ENCODE assay signal across 22 cellular contexts in genomic region chr17:3919123-3919624, GRCh38. TPM values are rescaled to one million over a fixed set of nuclear protein-coding genes. Genes with fewer than 3 reads are reported as not detected.
DNase-seq lines count a peak whose midpoint lies in the region; ATAC-seq and TF ChIP-seq lines count a peak whose summit lies in the region.
"Had no signal": no experiment of that assay in that cellular context is flagged by ENCODE, and none has a peak within 500 bp of the region (broad histone marks: within the 10 kb centered on the region; RNA-seq: fewer than 3 reads in every experiment).

No MANE protein-coding gene starts in this region.

- H3K9me3 ChIP-seq in BLaER1 treated with 17β-estradiol and CSF1 and Interleukin-3, amounts not matched to agents 10 nM and 100 nM (replicated peaks in 1 of 11), result no peaks in the 10 kb centered on the region
- no peaks in the 10 kb centered on the region for H3K9me3 ChIP-seq in ascending aorta
- H3K9me3 ChIP-seq: A549, upper lobe of right lung had no signal

- intact Hi-C loops in ascending aorta (cut with DNase I), result no loop called here
- intact Hi-C loops in left cardiac atrium (cut with DNase I), result loop anchor here in 1 of 2 donors (10.0 kb wide), 1 partner anchor 54 kb away; no protein-coding TSS in a partner anchor

- DNase-seq in ascending aorta (ENCODE audit: low spot score in 2 of 2) (peak in 1 of 2 donors; percentile 81), left cardiac atrium (peak; percentile 55), NCI-H1105 (lab: John Stamatoyannopoulos, UW) (no peak), brain microvascular endothelial cell (no peak)
- DNase-seq: activated B cell treated with CpG ODN at 0.5 μM for 24 hours; activated CD8-positive, alpha-beta T cell treated with anti-CD3 and anti-CD28 coated beads for 36 hours; activated naive CD4-positive, alpha-beta T cell treated with anti-CD3 and anti-CD28 coated beads, Interleukin-2, amount 10 ng/mL, durations not matched to agents 7 days and 5 days; activated T-cell treated with anti-CD3 and anti-CD28 coated beads, Interleukin-2, amount 50 U/mL, for 4 hours; GOT3; NCI-H1436; PC-9; retina; upper lobe of right lung had no signal

- in situ Hi-C loops in brain microvascular endothelial cell (cut with HindIII; ENCODE audit: low pct_ligation_motif_present, low sequenced_read_pairs), result no loop called here

- ATAC-seq in left cardiac atrium (peak; percentile 20 to 32), HG03025 (IDR thresholded peaks at IDR 0.05; ENCODE audit: low FRiP score, unreplicated experiment) (no peak), HG03378 (IDR thresholded peaks at IDR 0.05; ENCODE audit: unreplicated experiment) (no peak)
- ATAC-seq: activated CD8-positive, alpha-beta T cell treated with anti-CD3 and anti-CD28 coated beads for 36 hours; activated T-cell treated with anti-CD3 and anti-CD28 coated beads, Interleukin-2, amount 50 U/mL, for 4 hours; upper lobe of right lung had no signal

- H3K4me2 ChIP-seq in BLaER1 treated with 17β-estradiol and CSF1 and Interleukin-3, amounts not matched to agents 10 nM and 100 nM, result peak overlapping the region; percentile 37 to 92 (median 83)
- H3K4me2 ChIP-seq: A549, neural progenitor cell, PC-9 had no signal

- H3K9ac ChIP-seq in BLaER1 treated with 17β-estradiol and CSF1 and Interleukin-3, amounts not matched to agents 10 nM and 100 nM, result peak overlapping the region; percentile 34 to 77 (median 57); a peak in 19 of 22 replicates
- H3K9ac ChIP-seq in rectal smooth muscle tissue (ENCODE audit: low read length), result no peak overlapping the region

- H3K27me3 ChIP-seq in BLaER1 treated with 17β-estradiol and CSF1 and Interleukin-3, amounts not matched to agents 10 nM and 100 nM, result peaks cover 0 to 9% (median 0%) of the 10 kb centered on the region in 11 experiments; a peak in 2 of 22 replicates
- no peaks in the 10 kb centered on the region for H3K27me3 ChIP-seq in ascending aorta
- H3K27me3 ChIP-seq in rectal smooth muscle tissue (ENCODE audit: control insufficient read depth, insufficient read depth, low read length), result no peaks in the 10 kb centered on the region
- H3K27me3 ChIP-seq in brain microvascular endothelial cell (replicated peaks), result no peaks in the 10 kb centered on the region
- H3K27me3 ChIP-seq: neural progenitor cell, upper lobe of right lung had no signal

- H3K4me1 ChIP-seq in BLaER1 treated with 17β-estradiol and CSF1 and Interleukin-3, amounts not matched to agents 10 nM and 100 nM, result peaks cover 50 to 93% (median 75%) of the 10 kb centered on the region in 10 experiments
- peaks cover 13 to 23% of the 10 kb centered on the region in 2 donors for H3K4me1 ChIP-seq in ascending aorta
- H3K4me1 ChIP-seq in rectal smooth muscle tissue (ENCODE audit: control insufficient read depth, insufficient read depth, low read length), result peaks cover 5% of the 10 kb centered on the region
- H3K4me1 ChIP-seq: neural progenitor cell had no signal

- H4K20me1 ChIP-seq in BLaER1 treated with 17β-estradiol and CSF1 and Interleukin-3, amounts not matched to agents 10 nM and 100 nM, result peaks cover 0 to 26% (median 4%) of the 10 kb centered on the region in 11 experiments; a peak in 10 of 22 replicates

- H3K36me3 ChIP-seq in BLaER1 treated with 17β-estradiol and CSF1 and Interleukin-3, amounts not matched to agents 10 nM and 100 nM, result peaks cover 0 to 6% (median 1%) of the 10 kb centered on the region in 11 experiments; a peak in 8 of 22 replicates
- H3K36me3 ChIP-seq in ascending aorta, result no peaks in the 10 kb centered on the region
- no peaks in the 10 kb centered on the region for H3K36me3 ChIP-seq in rectal smooth muscle tissue (ENCODE audit: control insufficient read depth, insufficient read depth, low read length)
- no peaks in the 10 kb centered on the region for H3K36me3 ChIP-seq in brain microvascular endothelial cell (replicated peaks)
- H3K36me3 ChIP-seq: neural progenitor cell, upper lobe of right lung had no signal

- peak overlapping the region; percentile 24 to 84 (median 73); a peak in 20 of 22 replicates for H3K27ac ChIP-seq in BLaER1 treated with 17β-estradiol and CSF1 and Interleukin-3, amounts not matched to agents 10 nM and 100 nM
- peak overlapping the region; percentile 77 to 88 for H3K27ac ChIP-seq in ascending aorta
- H3K27ac ChIP-seq in rectal smooth muscle tissue (ENCODE audit: low read depth, low read length), result peak overlapping the region; percentile 86
- no peak overlapping the region for H3K27ac ChIP-seq in brain microvascular endothelial cell
- H3K27ac ChIP-seq: neural progenitor cell, PC-9 had no signal

- H3K4me3 ChIP-seq in BLaER1 treated with 17β-estradiol and CSF1 and Interleukin-3, amounts not matched to agents 10 nM and 100 nM, result no peak overlapping the region; a peak in 2 of 20 replicates
- H3K4me3 ChIP-seq in ascending aorta (no peak overlapping the region), rectal smooth muscle tissue (ENCODE audit: low read length) (no peak overlapping the region), brain microvascular endothelial cell (ENCODE audit: low read depth, low read length) (no peak overlapping the region)
- H3K4me3 ChIP-seq: A549, neural progenitor cell, PC-9, upper lobe of right lung had no signal

- TF ChIP-seq CTCF in ascending aorta (IDR thresholded peaks at IDR 0.05), result no peak
- no peak for TF ChIP-seq CTCF in brain microvascular endothelial cell (IDR thresholded peaks at IDR 0.05; ENCODE audit: low read depth, low read length, missing control alignments)

RNA-seq across cellular contexts. Expression of gene P2RX1, which starts 2.9 kb away (rescaled TPM):
- total RNA-seq in ascending aorta, result not detected
- total RNA-seq in left cardiac atrium, result 1 to 10 TPM in 1 of 2 donors, under 1 TPM in 1; 0.62 to 3.5 TPM
- total RNA-seq: G401, kidney epithelial cell, MCF 10A, PC-9 had no signal

RNA-seq across cellular contexts. Expression of gene CAMKK1, which starts 26.3 kb away (rescaled TPM):
- total RNA-seq in ascending aorta (3.6 TPM), left cardiac atrium (1 to 10 TPM; 4.1 to 5.1 TPM)

RNA-seq across cellular contexts. Expression of gene ATP2A3, which starts 45.1 kb away (rescaled TPM):
- total RNA-seq in ascending aorta (27.2 TPM), left cardiac atrium (10 to 100 TPM in 1 of 2 donors, 1 to 10 TPM in 1; 8.6 to 12.0 TPM)
- total RNA-seq: MCF 10A had no signal

Comparison
In these comparisons a context has a peak if more than half of its experiments do, and no peak if none do; other contexts are left out.
1. ATAC-seq: peak in left cardiac atrium (2 of 2); none in HG03025 (single experiment) and HG03378 (single experiment).